16 cellular contexts compared by ENCODE assay signal in genomic region chr11:324611-325517, GRCh38. TPM values are rescaled to one million over a fixed set of nuclear protein-coding genes. Genes with fewer than 3 reads are reported as not detected.
DNase-seq lines count a peak whose midpoint lies in the region; ATAC-seq, FAIRE-seq and TF ChIP-seq lines count a peak whose summit lies in the region.
"Not testable (repeated sequence)": the region's sequence is repeated elsewhere in the genome, so short reads cannot be mapped to it uniquely, and the experiment has no call there.
"Had no signal": no experiment of that assay in that cellular context is flagged by ENCODE, and none has a peak within 500 bp of the region (broad histone marks: within the 10 kb centered on the region; RNA-seq: fewer than 3 reads in every experiment).

No MANE protein-coding gene starts in this region.

- H3K36me3 ChIP-seq in BLaER1; duodenal mucosa (ENCODE audit: control insufficient read depth in 1 of 2, insufficient read depth in 2 of 2, low read length in 2 of 2); muscle layer of colon (ENCODE audit: insufficient read depth, low read length); thyroid gland: not testable (repeated sequence)

- TF ChIP-seq POLR2A in thyroid gland (IDR thresholded peaks at IDR 0.05), result not testable (repeated sequence)

- FAIRE-seq in RCC 7860 (lab: Jason Lieb, UNC), result peak; percentile 64

- not testable (repeated sequence) for H4K20me1 ChIP-seq in BLaER1

- peak; percentile 17 for ATAC-seq in left ventricle myocardium superior

- H3K9me3 ChIP-seq in BLaER1; duodenal mucosa (ENCODE audit: control insufficient read depth in 1 of 2, low read length in 2 of 2); muscle layer of colon (ENCODE audit: low read length); thyroid gland: not testable (repeated sequence)

- not testable (repeated sequence) for H3K27me3 ChIP-seq in BLaER1; duodenal mucosa (ENCODE audit: control insufficient read depth in 1 of 2, insufficient read depth in 2 of 2, low read length in 2 of 2); muscle layer of colon (ENCODE audit: control insufficient read depth in 1 of 2, insufficient read depth in 2 of 2, low read length in 2 of 2); thyroid gland

- H3K4me3 Mint-ChIP-seq in activated naive CD8-positive, alpha-beta T cell, result peak overlapping the region; percentile 15

- not testable (repeated sequence) for H3K36me3 Mint-ChIP-seq in activated naive CD8-positive, alpha-beta T cell

- H3K9me3 Mint-ChIP-seq in activated naive CD8-positive, alpha-beta T cell (ENCODE audit: low read depth), result not testable (repeated sequence)

- not testable (repeated sequence) for TF ChIP-seq CTCF in thyroid gland (IDR thresholded peaks at IDR 0.05)

- H3K9ac ChIP-seq in BLaER1, result peak overlapping the region; percentile 8; the same call in 1 of the 2 replicates
- H3K9ac ChIP-seq in duodenal mucosa (ENCODE audit: low read depth in 1 of 2, low read length in 2 of 2), result not testable (repeated sequence)
- H3K9ac ChIP-seq in muscle layer of colon (ENCODE audit: low read length), result peak overlapping the region; percentile 21

- H3K27me3 Mint-ChIP-seq in activated naive CD8-positive, alpha-beta T cell, result not testable (repeated sequence)

- H3K4me2 ChIP-seq in BLaER1, result peak overlapping the region; percentile 58

- H3K27ac ChIP-seq in BLaER1, result 0 out of 2 replicates have a peak overlapping the region, but pooled peaks have one; percentile 22
- H3K27ac ChIP-seq in duodenal mucosa (ENCODE audit: low read depth, low read length), result peak overlapping the region; percentile 20
- H3K27ac ChIP-seq in muscle layer of colon (ENCODE audit: low read depth, low read length), result peak overlapping the region; percentile 86
- H3K27ac ChIP-seq in thyroid gland, result peak overlapping the region; percentile 20 to 84 (median 29)

- intact Hi-C loops in left ventricle myocardium superior (cut with micrococcal nuclease); thyroid gland (cut with DNase I): not testable (repeated sequence)

- H3K4me1 ChIP-seq in BLaER1 (peaks cover 68% of the 10 kb centered on the region), duodenal mucosa (ENCODE audit: control insufficient read depth in 1 of 2, insufficient read depth in 2 of 2, low read length in 2 of 2) (peaks cover 18 to 21% of the 10 kb centered on the region in 2 donors), muscle layer of colon (ENCODE audit: insufficient read depth, low read length) (peaks cover 33% of the 10 kb centered on the region), thyroid gland (peaks cover 27 to 45% of the 10 kb centered on the region in 2 donors)

- 22 to 26% methylated on average over 25 to 28 of the region's 34 CpGs for WGBS in thyroid gland, 2 donors

- H3K4me3 ChIP-seq in BLaER1; duodenal mucosa (ENCODE audit: low read depth in 1 of 2, low read length in 2 of 2): not testable (repeated sequence)
- H3K4me3 ChIP-seq in muscle layer of colon (ENCODE audit: low read depth in 1 of 2, low read length in 2 of 2) (peak overlapping the region in 1 of 2 donors; percentile 8), thyroid gland (replicated peaks in 1 of 3) (peak overlapping the region in 1 of 3 donors; percentile 1)

- peak overlapping the region; percentile 64 for H3K27ac Mint-ChIP-seq in activated naive CD8-positive, alpha-beta T cell

- H3K4me1 Mint-ChIP-seq in activated naive CD8-positive, alpha-beta T cell (ENCODE audit: low read depth), result peaks cover 64% of the 10 kb centered on the region

- not testable (repeated sequence) for DNase-seq in RCC 7860 (ENCODE audit: low spot score)
- DNase-seq in left ventricle myocardium superior, result peak; percentile 62
- peak; percentile 18 for DNase-seq in retina
- peak; percentile 79 to 80 for DNase-seq in thyroid gland

RNA-seq across cellular contexts. Expression of gene IFITM3, which starts 4.2 kb away (rescaled TPM):
- total RNA-seq in left ventricle myocardium superior, result 259 TPM
- 100 to 1,000 TPM; 140 to 300 (median 178) TPM for total RNA-seq in thyroid gland

RNA-seq across cellular contexts. Expression of gene IFITM1, which starts 11.0 kb away (rescaled TPM):
- total RNA-seq in left ventricle myocardium superior, result 101 TPM
- total RNA-seq in thyroid gland, result 100 to 1,000 TPM in 3 of 4 donors, 10 to 100 TPM in 1; 94.3 to 163 (median 103) TPM

RNA-seq across cellular contexts. Expression of gene IFITM2, which starts 17.2 kb away (rescaled TPM):
- 200 TPM for total RNA-seq in left ventricle myocardium superior
- total RNA-seq in thyroid gland, result 100 to 1,000 TPM in 1 of 4 donors, 10 to 100 TPM in 3; 83.2 to 318 (median 92.9) TPM

RNA-seq across cellular contexts. Expression of gene IFITM5, which starts 25.5 kb away (rescaled TPM):
- total RNA-seq in left ventricle myocardium superior (not detected), thyroid gland (not detected)
- total RNA-seq: activated CD8-positive, alpha-beta memory T cell treated with anti-CD3 and anti-CD28 coated beads, Interleukin-2, amount 10 ng/mL, durations not matched to agents 7 days and 5 days; Caco-2; colonic mucosa; esophagus mucosa; G401; mammary epithelial cell; progenitor cell of endocrine pancreas; RPMI7951 had no signal

RNA-seq across cellular contexts. Expression of gene PGGHG, which starts 35.9 kb away (rescaled TPM):
- total RNA-seq in left ventricle myocardium superior, result 7.2 TPM
- 10 to 100 TPM; 21.8 to 43.3 (median 32.7) TPM for total RNA-seq in thyroid gland

Comparison
In these comparisons a context has a peak if more than half of its experiments do, and no peak if none do; other contexts are left out.
1. H3K27ac ChIP-seq: peak in every context shown above with its lines; median percentile 86 in muscle layer of colon; 29 in thyroid gland; 22 in BLaER1; 20 in duodenal mucosa.